16 cellular contexts compared by ENCODE assay signal in the genomic region with DNA sequence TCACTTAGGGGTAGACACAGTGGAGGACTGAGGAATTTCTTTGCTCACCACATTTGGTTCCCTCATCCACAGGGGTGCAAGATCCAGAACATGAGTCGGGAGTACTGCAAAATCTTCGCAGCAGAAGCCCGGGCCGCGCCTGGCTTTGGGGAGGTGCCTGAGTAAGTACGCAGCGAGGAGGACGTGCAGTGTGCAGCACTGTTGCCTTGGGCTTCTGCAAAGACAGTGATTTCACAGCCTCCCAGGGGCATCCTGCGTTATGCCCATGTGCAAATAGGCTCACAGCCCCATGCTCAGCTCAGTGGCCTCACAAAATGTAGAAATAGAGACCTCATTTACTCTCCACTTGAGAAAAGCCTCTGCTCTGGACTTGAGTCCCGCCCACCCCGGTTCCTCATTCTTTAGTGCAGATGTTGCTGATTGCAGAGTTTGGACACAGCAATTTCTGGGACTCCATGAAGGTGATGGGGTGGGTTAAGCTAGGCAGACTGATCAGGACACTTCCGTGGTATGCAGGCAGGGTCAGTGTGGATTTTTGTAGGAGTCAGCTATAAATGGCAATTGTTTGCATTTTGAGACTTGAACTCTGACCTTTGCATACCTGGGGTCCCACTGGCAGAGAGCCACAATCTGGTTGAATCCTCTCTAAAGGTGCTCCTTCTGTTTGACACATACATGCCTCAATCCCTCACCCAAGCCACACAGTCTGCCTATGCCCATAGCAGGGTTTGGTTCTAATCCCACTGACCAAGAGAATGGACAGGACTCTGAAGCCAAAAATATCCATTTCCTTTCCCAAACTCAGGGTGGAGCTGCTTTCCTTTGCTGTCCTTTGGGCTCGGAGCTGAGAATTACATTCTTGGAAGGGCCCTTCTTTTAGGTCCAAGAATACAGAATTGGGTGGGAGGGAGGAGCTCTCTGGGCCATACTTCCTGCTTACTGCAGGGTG. TPM values are rescaled to one million over a fixed set of nuclear protein-coding genes. Genes with fewer than 3 reads are reported as not detected.
DNase-seq lines count a peak whose midpoint lies in the region; ATAC-seq and TF ChIP-seq lines count a peak whose summit lies in the region.
"Had no signal": no experiment of that assay in that cellular context is flagged by ENCODE, and none has a peak within 500 bp of the region (broad histone marks: within the 10 kb centered on the region; RNA-seq: fewer than 3 reads in every experiment).

No MANE protein-coding gene starts in this region.

- no peaks in the 10 kb centered on the region for H3K36me3 ChIP-seq in neural progenitor cell

- H3K4me2 ChIP-seq in neural progenitor cell, result no peak overlapping the region

- peaks cover 5% of the 10 kb centered on the region for H3K27me3 Mint-ChIP-seq in neural progenitor cell (ENCODE audit: insufficient read depth, low read depth)
- H3K27me3 Mint-ChIP-seq: activated naive CD4-positive, alpha-beta T cell treated with anti-CD3 and anti-CD28 coated beads, Interleukin-2, amount 50 U/mL, for 24 hours had no signal

- H3K9ac ChIP-seq in neural progenitor cell, result no peak overlapping the region

- no peaks in the 10 kb centered on the region for H3F3A ChIP-seq in neural progenitor cell (ENCODE audit: low read depth)

- peak; percentile 21 for DNase-seq in AG10803 (ENCODE audit: low read depth)
- DNase-seq in SK-MEL-5 (ENCODE audit: low read depth, low spot score), result peak; percentile 34
- peak; percentile 36 for DNase-seq in fibroblast of mammary gland (ENCODE audit: low read depth)
- no peak for DNase-seq in neural progenitor cell (ENCODE audit: low spot score)
- DNase-seq in RPMI8226, result no peak
- DNase-seq in activated CD4-positive, CD25-positive, alpha-beta regulatory T cell (lab: John Stamatoyannopoulos, UW), result no peak
- no peak for DNase-seq in hippocampal formation (lab: John Stamatoyannopoulos, UW)
- DNase-seq: cerebellar nuclear complex, NCI-H1092 treated with DMSO at 0.1 percent for 48 hours, NCI-H2227 treated with DMSO at 0.1 percent for 48 hours, occipital lobe, testis had no signal

- H3K9me3 Mint-ChIP-seq in neural progenitor cell, result peaks cover under 1% of the 10 kb centered on the region
- H3K9me3 Mint-ChIP-seq: activated naive CD4-positive, alpha-beta T cell treated with anti-CD3 and anti-CD28 coated beads, Interleukin-2, amount 50 U/mL, for 24 hours had no signal

- H3K4me3 ChIP-seq in AG10803 (ENCODE audit: low read length) (no peak overlapping the region), fibroblast of mammary gland (ENCODE audit: control insufficient read depth, low read depth, low read length) (no peak overlapping the region), neural progenitor cell (no peak overlapping the region)
- H3K4me3 ChIP-seq: SK-N-MC, testis had no signal

- no peak overlapping the region for H3K4me3 Mint-ChIP-seq in neural progenitor cell
- H3K4me3 Mint-ChIP-seq: activated naive CD4-positive, alpha-beta T cell treated with anti-CD3 and anti-CD28 coated beads, Interleukin-2, amount 50 U/mL, for 24 hours had no signal

- peaks cover under 1% of the 10 kb centered on the region for H3K36me3 Mint-ChIP-seq in neural progenitor cell
- H3K36me3 Mint-ChIP-seq: activated naive CD4-positive, alpha-beta T cell treated with anti-CD3 and anti-CD28 coated beads, Interleukin-2, amount 50 U/mL, for 24 hours had no signal

- no peak overlapping the region for H3K27ac ChIP-seq in neural progenitor cell
- H3K27ac ChIP-seq: SK-N-MC, testis had no signal

- H4K20me1 ChIP-seq in neural progenitor cell (ENCODE audit: low read depth), result no peaks in the 10 kb centered on the region

- H3K27ac Mint-ChIP-seq in neural progenitor cell, result no peak overlapping the region
- H3K27ac Mint-ChIP-seq: activated naive CD4-positive, alpha-beta T cell treated with anti-CD3 and anti-CD28 coated beads, Interleukin-2, amount 50 U/mL, for 24 hours had no signal

- peaks cover 12% of the 10 kb centered on the region for H3K4me1 Mint-ChIP-seq in neural progenitor cell
- H3K4me1 Mint-ChIP-seq: activated naive CD4-positive, alpha-beta T cell treated with anti-CD3 and anti-CD28 coated beads, Interleukin-2, amount 50 U/mL, for 24 hours had no signal

- no peaks in the 10 kb centered on the region for H3K79me2 ChIP-seq in neural progenitor cell (ENCODE audit: low read depth)

- no peak overlapping the region for H2AFZ ChIP-seq in neural progenitor cell (replicated peaks)

- no peaks in the 10 kb centered on the region for H3K4me1 ChIP-seq in neural progenitor cell
- H3K4me1 ChIP-seq: testis had no signal

- in situ Hi-C loops in SK-MEL-5 (cut with HindIII; ENCODE audit: low pct_unique_long_range_greater_than_20kb, low sequenced_read_pairs), result no loop called here

- H3K27me3 ChIP-seq in neural progenitor cell, result no peaks in the 10 kb centered on the region
- H3K27me3 ChIP-seq: testis had no signal

- TF ChIP-seq CTCF in AG10803 (conservative IDR thresholded peaks at IDR 0.05; ENCODE audit: low read length) (peak; percentile 45), fibroblast of mammary gland (conservative IDR thresholded peaks at IDR 0.05; ENCODE audit: control insufficient read depth, insufficient read depth, low read depth, low read length) (peak; percentile 26), neural progenitor cell (IDR thresholded peaks at IDR 0.05) (peak; percentile 4)

- H3K9me3 ChIP-seq in neural progenitor cell (ENCODE audit: low read depth), result no peaks in the 10 kb centered on the region
- H3K9me3 ChIP-seq: testis had no signal

- ATAC-seq in GM18858 (IDR thresholded peaks at IDR 0.05; ENCODE audit: unreplicated experiment), result no peak

RNA-seq across cellular contexts. Expression of gene SLC28A1, which starts 20.7 kb away (rescaled TPM):
- total RNA-seq in SK-MEL-5 (2014; rRNA removed; shearing (Covaris generic)), result not detected in 2 replicates
- not detected in 2 replicates for polyA plus RNA-seq in SK-MEL-5 (2015; cell fraction: cytosol; rRNA removed)
- polyA plus RNA-seq in SK-MEL-5 (2015; cell fraction: nucleus; rRNA removed), result not detected in 2 replicates
- total RNA-seq in neural progenitor cell (ENCODE audit: low replicate concordance), result not detected in 2 replicates
- total RNA-seq: epithelial cell of proximal tubule, occipital lobe had no signal

RNA-seq across cellular contexts. Expression of gene ALPK3, which starts 46.6 kb away (rescaled TPM):
- total RNA-seq in SK-MEL-5 (2014; rRNA removed; shearing (Covaris generic)), result 0.03 TPM in 2 replicates
- polyA plus RNA-seq in SK-MEL-5 (2015; cell fraction: cytosol; rRNA removed), result 0.01 and 0.11 TPM in 2 replicates
- polyA plus RNA-seq in SK-MEL-5 (2015; cell fraction: nucleus; rRNA removed), result 0.11 and 0.21 TPM in 2 replicates
- 5.4 and 9.5 TPM in 2 replicates for total RNA-seq in neural progenitor cell (ENCODE audit: low replicate concordance)

Comparison
In these comparisons a context has a peak if more than half of its experiments do, and no peak if none do; other contexts are left out.
1. DNase-seq: peak in AG10803 (single experiment), SK-MEL-5 (single experiment) and fibroblast of mammary gland (single experiment); none in neural progenitor cell (single experiment), RPMI8226 (single experiment), activated CD4-positive, CD25-positive, alpha-beta regulatory T cell (0 of 4) and hippocampal formation (0 of 2).
2. Peak in every context shown above with its lines, with median percentiles within 50 percentile points of each other: CTCF ChIP-seq.